ENCODE assay signal across 8 cellular contexts in the genomic region with DNA sequence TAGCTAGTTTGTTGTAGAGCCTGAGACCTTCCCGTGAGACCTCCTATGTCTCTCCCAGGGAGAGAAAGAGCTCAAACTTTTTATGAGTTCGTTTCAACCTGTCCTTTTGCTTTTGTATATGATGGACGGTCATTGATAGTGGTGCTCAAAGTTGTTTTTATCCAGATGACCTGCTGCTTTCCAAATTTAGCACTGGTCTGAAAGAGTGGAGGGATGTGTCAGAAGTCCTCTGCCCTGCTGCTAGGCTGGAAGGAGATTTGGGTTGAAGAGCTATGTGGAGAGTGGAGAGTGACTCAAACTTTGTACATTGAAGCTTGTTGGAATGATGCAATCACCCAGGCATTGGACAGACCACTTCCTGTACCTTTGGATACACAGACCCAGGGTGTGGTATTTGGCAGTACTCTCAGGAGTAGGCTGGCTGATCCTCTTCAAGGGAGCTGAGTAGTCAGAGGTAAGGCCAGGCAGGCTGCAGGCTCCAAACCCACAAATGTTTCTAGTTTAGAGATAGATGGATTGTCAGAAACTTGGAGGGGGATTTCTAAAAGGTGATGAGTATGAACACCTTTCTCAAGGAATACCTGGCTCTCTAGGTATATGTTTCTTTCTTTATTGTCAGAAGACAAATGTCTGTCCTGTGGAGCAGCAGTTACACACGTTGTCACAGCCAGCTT.
DNase-seq lines count a peak whose midpoint lies in the region; ATAC-seq and TF ChIP-seq lines count a peak whose summit lies in the region.

No MANE protein-coding gene starts in this region.

- TF ChIP-seq CTCF in DND-41 (IDR thresholded peaks at IDR 0.05; ENCODE audit: borderline replicate concordance, extremely low read depth, low read length, poor library complexity, severe bottlenecking) (no peak), brain microvascular endothelial cell (IDR thresholded peaks at IDR 0.05; ENCODE audit: low read depth, low read length, missing control alignments) (no peak)

- no peaks in the 10 kb centered on the region for H3K9me3 ChIP-seq in DND-41 (ENCODE audit: insufficient read depth, low read length, severe bottlenecking)

- no peak overlapping the region for H3K4me2 ChIP-seq in DND-41 (ENCODE audit: insufficient read depth, low read length)

- no peak overlapping the region for H3K4me3 ChIP-seq in DND-41 (ENCODE audit: low read depth in 1 of 2, low read length in 2 of 2)
- H3K4me3 ChIP-seq in brain microvascular endothelial cell (ENCODE audit: low read depth, low read length) = no peak overlapping the region

- ATAC-seq in DND-41 (ENCODE audit: insufficient read depth, low read depth) = peak; percentile 97
- ATAC-seq in GM18868 (IDR thresholded peaks at IDR 0.05; ENCODE audit: unreplicated experiment) = no peak

- DNase-seq in DND-41 = peak; percentile 70
- DNase-seq in NCI-H2029 (lab: John Stamatoyannopoulos, UW) = peak; percentile 85
- DNase-seq in brain microvascular endothelial cell = peak; percentile 94
- peak; percentile 98 for DNase-seq in non-pigmented ciliary epithelial cell (ENCODE audit: low read depth)
- no peak for DNase-seq in NCI-H2081 (lab: John Stamatoyannopoulos, UW)
- DNase-seq in NCI-H1105 (lab: John Stamatoyannopoulos, UW) = no peak
- no peak for DNase-seq in NCI-H1048 (lab: John Stamatoyannopoulos, UW)

- in situ Hi-C loops in brain microvascular endothelial cell (cut with HindIII; ENCODE audit: low pct_ligation_motif_present, low sequenced_read_pairs) = no loop called here

- no peaks in the 10 kb centered on the region for H3K27me3 ChIP-seq in DND-41 (ENCODE audit: insufficient read depth, low read length, poor library complexity)
- no peaks in the 10 kb centered on the region for H3K27me3 ChIP-seq in brain microvascular endothelial cell (replicated peaks)

- H2AFZ ChIP-seq in DND-41 (ENCODE audit: low read depth, low read length) = peak overlapping the region; percentile 34; the same call in 1 of the 2 replicates

- peaks cover 15% of the 10 kb centered on the region for H3K4me1 ChIP-seq in DND-41 (ENCODE audit: insufficient read depth, low read length)

- H3K27ac ChIP-seq in DND-41 (ENCODE audit: low read length) (peak overlapping the region; percentile 22), brain microvascular endothelial cell (no peak overlapping the region)

- no peak overlapping the region for H3K9ac ChIP-seq in DND-41 (ENCODE audit: low read depth, low read length)

- H3K36me3 ChIP-seq in DND-41 (ENCODE audit: insufficient read depth, low read length) (no peaks in the 10 kb centered on the region), brain microvascular endothelial cell (replicated peaks) (no peaks in the 10 kb centered on the region)

- no peaks in the 10 kb centered on the region for H4K20me1 ChIP-seq in DND-41 (ENCODE audit: insufficient read depth, low read length)

- no peaks in the 10 kb centered on the region for H3K79me2 ChIP-seq in DND-41 (ENCODE audit: insufficient read depth, low read length)

Comparison
In these comparisons a context has a peak if more than half of its experiments do, and no peak if none do; other contexts are left out.
1. DNase-seq: peak in DND-41 (single experiment), NCI-H2029 (single experiment), brain microvascular endothelial cell (single experiment) and non-pigmented ciliary epithelial cell (single experiment); none in NCI-H2081 (0 of 2), NCI-H1105 (single experiment) and NCI-H1048 (single experiment).